In the genomic region with DNA sequence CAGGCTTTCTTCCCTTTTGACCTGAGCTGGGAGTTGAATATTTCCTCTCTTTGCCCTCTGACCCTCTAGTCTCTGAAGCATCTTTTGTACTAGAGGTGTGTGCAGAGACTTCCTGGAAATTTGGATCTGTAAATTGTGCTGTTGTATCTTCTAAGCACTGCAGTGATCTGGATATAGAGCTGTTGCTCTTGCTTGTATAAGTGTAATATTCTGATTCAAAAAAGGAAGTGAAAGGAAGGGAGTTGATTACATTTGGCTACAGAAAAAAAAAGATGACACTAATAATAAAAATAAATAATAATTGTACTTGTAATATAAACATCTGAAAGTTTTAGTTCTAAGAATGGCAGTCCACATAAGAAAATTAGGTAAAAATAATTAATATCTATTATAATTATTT, we compare ENCODE assay signal across 34 cellular contexts. TPM values are rescaled to one million over a fixed set of nuclear protein-coding genes. Genes with fewer than 3 reads are reported as not detected.
"Had no signal": no experiment of that assay in that cellular context is flagged by ENCODE, and none has a peak within 500 bp of the region (broad histone marks: within the 10 kb centered on the region; RNA-seq: fewer than 3 reads in every experiment).

No MANE protein-coding gene starts in this region.

- H3K27ac ChIP-seq: ascending aorta, breast epithelium, cardiac muscle cell, colonic mucosa, epithelial cell of prostate, esophagus squamous epithelium, gastroesophageal sphincter, heart right ventricle, hepatocyte, WERI-Rb-1 had no signal

- H3K4me2 ChIP-seq: hepatocyte had no signal

- H3K4me1 Mint-ChIP-seq: activated B cell treated with CpG ODN at 0.5 μM for 24 hours; activated T-helper 17 cell treated with anti-CD3 and anti-CD28 coated beads, Interleukin-2, amount 50 U/mL, for 72 hours; brain had no signal

- H3K9me3 Mint-ChIP-seq: activated B cell treated with CpG ODN at 0.5 μM for 24 hours; activated T-cell treated with anti-CD3 and anti-CD28 coated beads, Interleukin-2, amount 50 U/mL, for 4 hours; activated T-helper 17 cell treated with anti-CD3 and anti-CD28 coated beads, Interleukin-2, amount 50 U/mL, for 72 hours had no signal

- H3K27me3 ChIP-seq: ascending aorta, breast epithelium, cardiac muscle cell, colonic mucosa, esophagus squamous epithelium, hepatocyte had no signal

- H3K4me1 ChIP-seq: ascending aorta, breast epithelium, colonic mucosa, esophagus squamous epithelium, gastroesophageal sphincter, heart right ventricle had no signal

- H3K27ac Mint-ChIP-seq: activated B cell treated with CpG ODN at 0.5 μM for 24 hours; activated CD8-positive, alpha-beta T cell treated with anti-CD3 and anti-CD28 coated beads for 36 hours; activated naive CD8-positive, alpha-beta T cell; activated T-helper 17 cell treated with anti-CD3 and anti-CD28 coated beads, Interleukin-2, amount 50 U/mL, for 72 hours; brain had no signal

- H2AFZ ChIP-seq: hepatocyte had no signal

- H3K9me3 ChIP-seq: ascending aorta, breast epithelium, colonic mucosa, esophagus squamous epithelium, gastroesophageal sphincter had no signal

- ATAC-seq: activated CD4-positive, CD25-positive, alpha-beta regulatory T cell treated with anti-CD3 and anti-CD28 coated beads, Interleukin-2, amount 50 U/mL, for 24 hours; activated CD8-positive, alpha-beta T cell treated with anti-CD3 and anti-CD28 coated beads for 36 hours; activated T-cell treated with anti-CD3 and anti-CD28 coated beads, Interleukin-2, amount 50 U/mL, for 4 hours; activated T-helper 17 cell treated with anti-CD3 and anti-CD28 coated beads, Interleukin-2, amount 50 U/mL, for 72 hours; gastroesophageal sphincter; heart right ventricle had no signal

- H3K27me3 Mint-ChIP-seq: activated B cell treated with CpG ODN at 0.5 μM for 24 hours; activated naive CD8-positive, alpha-beta T cell had no signal

- H3K36me3 Mint-ChIP-seq: activated naive CD8-positive, alpha-beta T cell; brain had no signal

- FAIRE-seq: endothelial cell of umbilical vein had no signal

- H3K79me2 ChIP-seq: hepatocyte had no signal

- DNase-seq: activated B cell treated with CpG ODN at 0.5 μM for 24 hours; activated CD4-positive, alpha-beta T cell treated with anti-CD3 and anti-CD28 coated beads for 48 hours; activated CD4-positive, alpha-beta T cell treated with anti-CD3 and anti-CD28 coated beads, Interleukin-2, amount 50 U/mL, for 1 hour; activated CD4-positive, alpha-beta T cell treated with anti-CD3 and anti-CD28 coated beads, Interleukin-2, amount 50 U/mL, for 48 hours; activated CD8-positive, alpha-beta memory T cell treated with anti-CD3 and anti-CD28 coated beads for 24 hours; activated CD8-positive, alpha-beta T cell treated with anti-CD3 and anti-CD28 coated beads for 36 hours; activated effector memory CD4-positive, alpha-beta T cell treated with Interleukin-2 at 50 U/mL for 16 hours; activated gamma-delta T cell treated with Interleukin-2 at 50 U/mL for 16 hours; activated naive CD4-positive, alpha-beta T cell treated with anti-CD3 and anti-CD28 coated beads, Interleukin-2, amount 50 U/mL, for 16 hours; activated naive CD4-positive, alpha-beta T cell treated with Interleukin-2 at 50 U/mL for 16 hours; activated T-cell treated with anti-CD3 and anti-CD28 coated beads, Interleukin-2, amount 50 U/mL, for 4 hours; central memory CD4-positive, alpha-beta T cell; cerebellar nuclear complex; colonic mucosa; effector CD8-positive, alpha-beta T cell; esophagus squamous epithelium; heart right ventricle; WERI-Rb-1 had no signal

- H3K4me3 Mint-ChIP-seq: activated B cell treated with CpG ODN at 0.5 μM for 24 hours; activated CD8-positive, alpha-beta T cell treated with anti-CD3 and anti-CD28 coated beads for 36 hours; activated naive CD8-positive, alpha-beta T cell; activated T-cell treated with anti-CD3 and anti-CD28 coated beads, Interleukin-2, amount 50 U/mL, for 4 hours; activated T-helper 17 cell treated with anti-CD3 and anti-CD28 coated beads, Interleukin-2, amount 50 U/mL, for 72 hours; brain had no signal

- H3K4me3 ChIP-seq: ascending aorta, breast epithelium, cardiac muscle cell, colonic mucosa, esophagus squamous epithelium, gastroesophageal sphincter, heart right ventricle, hepatocyte had no signal

- H3K36me3 ChIP-seq: ascending aorta, breast epithelium, cardiac muscle cell, colonic mucosa, esophagus squamous epithelium, gastroesophageal sphincter, heart right ventricle, WERI-Rb-1 had no signal

RNA-seq across cellular contexts. Expression of a gene that starts 53.4 kb away (rescaled TPM):
- total RNA-seq: activated B cell treated with CpG ODN at 0.5 μM for 24 hours; activated CD8-positive, alpha-beta T cell treated with anti-CD3 and anti-CD28 coated beads for 36 hours; activated T-cell treated with anti-CD3 and anti-CD28 coated beads, Interleukin-2, amount 50 U/mL, for 4 hours; ascending aorta; breast epithelium; cardiac muscle cell; colonic mucosa; dermis microvascular lymphatic vessel endothelial cell; endothelial cell of umbilical vein; esophagus squamous epithelium; fibroblast of lung; fibroblast of villous mesenchyme; gastroesophageal sphincter; glomerular endothelial cell; heart right ventricle; hepatocyte had no signal
- polyA plus RNA-seq: cardiac muscle cell, endothelial cell of umbilical vein, esophagus, fibroblast of lung, heart right ventricle, hepatocyte had no signal
